In the genomic region with DNA sequence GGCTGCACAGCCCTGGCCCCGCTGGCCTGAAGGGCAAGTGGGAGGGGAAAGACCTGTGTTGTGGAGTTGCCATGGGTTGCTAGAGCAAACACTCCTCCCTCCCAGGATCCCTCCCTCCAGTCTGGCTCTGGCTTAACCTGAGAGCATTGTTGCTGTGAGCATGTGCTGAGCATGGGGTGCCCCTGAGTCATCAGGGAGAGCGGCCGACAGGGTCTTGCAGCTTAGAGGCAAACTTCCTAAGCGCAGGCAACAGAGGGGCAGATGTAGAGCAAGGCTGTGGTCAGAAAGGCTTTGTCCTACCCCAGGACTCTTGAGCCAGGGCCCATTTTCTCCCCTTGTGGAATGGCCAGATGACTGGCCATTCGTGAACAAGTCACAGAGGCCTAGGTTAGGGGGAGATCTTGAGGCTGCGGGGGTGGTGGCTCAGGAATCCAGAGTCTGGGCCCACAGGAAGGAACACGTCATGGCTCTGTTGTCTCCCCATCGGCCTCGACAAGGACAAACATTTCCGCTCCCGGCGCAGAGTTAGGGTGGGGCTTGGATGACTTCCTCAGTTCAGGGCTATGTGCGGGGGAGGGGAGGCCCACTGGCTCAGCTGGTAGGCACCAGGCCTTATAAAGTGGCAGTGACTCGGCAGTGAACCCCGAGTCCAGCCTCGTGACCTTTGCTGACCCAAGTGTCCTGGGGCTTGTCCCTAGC, we compare ENCODE assay signal across 8 cellular contexts. TPM values are rescaled to one million over a fixed set of nuclear protein-coding genes. Genes with fewer than 3 reads are reported as not detected.
DNase-seq lines count a peak whose midpoint lies in the region; ATAC-seq, FAIRE-seq and TF ChIP-seq lines count a peak whose summit lies in the region.

No MANE protein-coding gene starts in this region.

- POLR2A ChIA-PET in CD4-positive, alpha-beta T cell (lab: Charles Lee), result interaction anchor here (0.7 to 16.3 kb wide), 15 partner anchors 6 to 880 kb away, joined by 3 to 599 read pairs (median 11); a partner anchor contains a TSS

- peak overlapping the region; percentile 99 for H3K27ac Mint-ChIP-seq in CD4-positive, alpha-beta T cell
- H3K27ac Mint-ChIP-seq in central memory CD8-positive, alpha-beta T cell (ENCODE audit: low read depth), result peak overlapping the region; percentile 100

- H3K4me1 Mint-ChIP-seq in CD4-positive, alpha-beta T cell (ENCODE audit: low read depth), result peaks cover 79% of the 10 kb centered on the region
- H3K4me1 Mint-ChIP-seq in central memory CD8-positive, alpha-beta T cell, result peaks cover 68% of the 10 kb centered on the region

- CTCF ChIA-PET in CD4-positive, alpha-beta T cell (lab: Charles Lee), result interaction anchor here (1.7 to 6.5 kb wide), 3 partner anchors 7 to 77 kb away, joined by 6 to 57 read pairs (median 36); a partner anchor contains a TSS

- no peak for TF ChIP-seq CTCF in CD4-positive, alpha-beta T cell (IDR thresholded peaks at IDR 0.05)

- FAIRE-seq in islet of Langerhans (lab: Jason Lieb, UNC), result peak; percentile 79

- intact Hi-C loops in CD4-positive, alpha-beta T cell (cut with DNase I, micrococcal nuclease), result loop anchor here (10.0 kb wide), 3 partner anchors 177 to 777 kb away; a partner anchor contains a TSS

- H3K9me3 ChIP-seq in CD4-positive, alpha-beta T cell (ENCODE audit: control insufficient read depth, low read length), result no peaks in the 10 kb centered on the region

- H3K27me3 ChIP-seq in CD4-positive, alpha-beta T cell (ENCODE audit: control insufficient read depth, insufficient read depth, low read length), result no peaks in the 10 kb centered on the region

- peaks cover 4% of the 10 kb centered on the region for H3K27me3 Mint-ChIP-seq in CD4-positive, alpha-beta T cell
- H3K27me3 Mint-ChIP-seq in central memory CD8-positive, alpha-beta T cell, result no peaks in the 10 kb centered on the region

- peaks cover 62% of the 10 kb centered on the region for H3K36me3 Mint-ChIP-seq in CD4-positive, alpha-beta T cell (ENCODE audit: low read depth)
- peaks cover 64% of the 10 kb centered on the region for H3K36me3 Mint-ChIP-seq in central memory CD8-positive, alpha-beta T cell (ENCODE audit: insufficient read depth)

- peak; percentile 82 to 98 (median 92) for DNase-seq in CD4-positive, alpha-beta T cell
- DNase-seq in MV-4-11 (lab: John Stamatoyannopoulos, UW) (peak; percentile 96), NCI-H146 treated with DMSO at 0.1 percent for 48 hours (lab: John Stamatoyannopoulos, UW; ENCODE audit: unreplicated experiment) (no peak)
- DNase-seq in activated CD4-positive, alpha-beta T cell treated with anti-CD3 and anti-CD28 coated beads for 1 hour, result peak; percentile 83
- DNase-seq in central memory CD8-positive, alpha-beta T cell (ENCODE audit: low spot score in 2 of 2), result peak; percentile 72 to 89
- peak; percentile 78 to 91 for DNase-seq in stimulated activated CD4-positive, alpha-beta T cell treated with anti-CD3 and anti-CD28 coated beads, Interleukin-12 subunit alpha, Interleukin-12 subunit beta, amount 100 ng/mL, for 24 hours (ENCODE audit: low read depth in 2 of 2)

- peak overlapping the region; percentile 83 for H3K4me3 Mint-ChIP-seq in CD4-positive, alpha-beta T cell
- peak overlapping the region; percentile 74 for H3K4me3 Mint-ChIP-seq in central memory CD8-positive, alpha-beta T cell

- H3K27ac ChIP-seq in CD4-positive, alpha-beta T cell (ENCODE audit: low read depth, low read length), result peak overlapping the region; percentile 100

- ATAC-seq in CD4-positive, alpha-beta T cell (ENCODE audit: poor library complexity), result peak; percentile 56
- peak; percentile 39 for ATAC-seq in GM21786 (IDR thresholded peaks at IDR 0.05; ENCODE audit: unreplicated experiment)
- ATAC-seq in central memory CD8-positive, alpha-beta T cell (replicated peaks; ENCODE audit: extremely low read depth, poor library complexity, severe bottlenecking), result peak; percentile 59

- H3K9me3 Mint-ChIP-seq in CD4-positive, alpha-beta T cell, result no peaks in the 10 kb centered on the region
- H3K9me3 Mint-ChIP-seq in central memory CD8-positive, alpha-beta T cell, result no peaks in the 10 kb centered on the region

RNA-seq across cellular contexts. Expression of a gene that starts 0.4 kb away (rescaled TPM):
- 1 to 10 TPM; 1.8 to 2.1 TPM for total RNA-seq in CD4-positive, alpha-beta T cell

RNA-seq across cellular contexts. Expression of a gene that starts 0.8 kb away (rescaled TPM):
- total RNA-seq in CD4-positive, alpha-beta T cell, result 10 to 100 TPM; 35.9 to 36.5 TPM

RNA-seq across cellular contexts. Expression of a gene that starts 7.3 kb away (rescaled TPM):
- 100 to 1,000 TPM; 794 TPM for total RNA-seq in CD4-positive, alpha-beta T cell

RNA-seq across cellular contexts. Expression of a gene that starts 19.5 kb away (rescaled TPM):
- 1 to 10 TPM; 1.0 TPM for total RNA-seq in CD4-positive, alpha-beta T cell

RNA-seq across cellular contexts. Expression of a gene that starts 32.2 kb away (rescaled TPM):
- total RNA-seq in CD4-positive, alpha-beta T cell, result 1,000 to 10,000 TPM; 3,394 to 3,436 TPM
